In the genomic region with DNA sequence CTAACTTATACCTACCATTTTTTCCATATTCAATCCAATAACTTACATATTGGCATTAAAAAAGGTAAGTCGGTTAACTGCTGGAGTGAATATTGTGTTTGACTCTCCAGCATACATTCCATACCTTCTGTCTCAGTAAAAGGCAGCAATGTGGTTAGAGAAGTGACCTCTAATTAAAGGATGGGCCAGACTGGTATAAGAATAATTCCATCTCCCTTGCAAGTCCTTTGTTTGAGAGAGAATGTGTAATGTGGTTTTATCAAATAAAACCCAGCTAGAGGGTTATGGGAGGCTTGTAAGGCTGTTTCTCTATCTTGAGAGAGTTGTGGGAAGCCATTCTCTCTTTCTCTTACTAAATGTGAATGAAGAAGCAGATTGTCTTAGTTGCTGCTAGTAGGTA, we compare ENCODE assay signal across 26 cellular contexts.
"Had no signal": no experiment of that assay in that cellular context is flagged by ENCODE, and none has a peak within 500 bp of the region (broad histone marks: within the 10 kb centered on the region; RNA-seq: fewer than 3 reads in every experiment).

No MANE protein-coding gene starts in this region.

- H3K4me3 Mint-ChIP-seq: central memory CD8-positive, alpha-beta T cell; dendritic cell treated with granulocyte-macrophage colony-stimulating factor and Interleukin-4, amounts not matched to agents 40 ng/mL and 50 ng/mL, for 4 days; effector memory CD8-positive, alpha-beta T cell; endodermal cell; memory B cell; mesothelial cell of epicardium had no signal

- H3K27ac ChIP-seq: colonic mucosa, epithelial cell of prostate, esophagus squamous epithelium, gastrocnemius medialis, left lung, lower lobe of right lung had no signal

- H3K27me3 Mint-ChIP-seq: central memory CD8-positive, alpha-beta T cell; dendritic cell treated with granulocyte-macrophage colony-stimulating factor and Interleukin-4, amounts not matched to agents 40 ng/mL and 50 ng/mL, for 4 days; effector memory CD8-positive, alpha-beta T cell; memory B cell had no signal

- H3K9me3 ChIP-seq: colonic mucosa, esophagus squamous epithelium, gastrocnemius medialis, heart right ventricle, left lung, lower lobe of right lung had no signal

- H3K27me3 ChIP-seq: colonic mucosa, esophagus squamous epithelium, gastrocnemius medialis, heart right ventricle, left lung had no signal

- H3K9me3 Mint-ChIP-seq: dendritic cell treated with granulocyte-macrophage colony-stimulating factor and Interleukin-4, amounts not matched to agents 40 ng/mL and 50 ng/mL, for 4 days; endodermal cell; memory B cell had no signal

- DNase-seq: cerebellar nuclear complex; colonic mucosa; cortex of kidney; effector CD8-positive, alpha-beta T cell; effector memory CD8-positive, alpha-beta T cell; endodermal cell; erythroblast; esophagus squamous epithelium; foreskin fibroblast; foreskin melanocyte; gastrocnemius medialis; glutamatergic neuron; head of caudate nucleus; heart right ventricle; hippocampal formation; left cardiac atrium; left lung; left ventricle myocardium superior; lower lobe of right lung; mucosa of descending colon had no signal

- H3K36me3 Mint-ChIP-seq: memory B cell, mesothelial cell of epicardium had no signal

- H3K36me3 ChIP-seq: colonic mucosa, esophagus squamous epithelium, gastrocnemius medialis, heart right ventricle, left lung, lower lobe of right lung had no signal

- H3K4me1 Mint-ChIP-seq: central memory CD8-positive, alpha-beta T cell had no signal

- H3K27ac Mint-ChIP-seq: dendritic cell treated with granulocyte-macrophage colony-stimulating factor and Interleukin-4, amounts not matched to agents 40 ng/mL and 50 ng/mL, for 4 days; effector memory CD8-positive, alpha-beta T cell; endodermal cell; memory B cell; mesothelial cell of epicardium had no signal

- ATAC-seq: effector memory CD8-positive, alpha-beta T cell; esophagus mucosa; gastrocnemius medialis; heart right ventricle; left cardiac atrium; left lung; left ventricle myocardium superior; lower lobe of right lung; mucosa of descending colon had no signal

- H3K4me1 ChIP-seq: colonic mucosa, esophagus squamous epithelium, gastrocnemius medialis, left lung, lower lobe of right lung had no signal

- H3K4me3 ChIP-seq: colonic mucosa, esophagus squamous epithelium, gastrocnemius medialis, heart right ventricle, left lung, lower lobe of right lung, mucosa of descending colon had no signal
